Comparison of ENCODE assay signal across 7 cellular contexts in the genomic region with DNA sequence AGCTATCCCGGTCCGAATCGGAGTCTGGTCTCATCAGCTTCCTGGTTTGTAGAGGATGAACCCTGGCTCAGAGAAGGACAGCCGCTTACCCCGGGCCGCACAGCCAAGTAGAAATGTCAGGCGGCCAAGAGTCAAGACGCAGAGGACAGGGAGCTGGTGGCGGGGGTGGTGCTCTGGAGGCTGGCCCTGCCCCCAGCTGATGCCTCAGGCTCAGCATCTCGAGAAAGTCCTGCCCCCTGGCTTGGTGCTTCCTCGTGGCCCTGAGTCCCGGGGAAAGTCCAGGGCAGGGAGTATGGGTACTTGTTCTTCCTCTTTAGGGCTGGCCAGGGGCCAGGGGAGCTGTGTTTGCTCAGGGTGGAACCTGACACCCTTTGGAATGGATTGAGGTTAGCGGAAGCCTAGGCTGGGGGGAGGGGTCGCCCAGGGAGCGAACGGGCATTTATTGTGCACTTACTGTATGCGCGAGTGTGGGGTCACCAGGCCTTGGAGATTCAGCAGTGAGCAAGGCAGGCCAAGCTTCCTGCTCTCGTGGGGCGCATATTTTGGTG. TPM values are rescaled to one million over a fixed set of nuclear protein-coding genes. Genes with fewer than 3 reads are reported as not detected.
DNase-seq lines count a peak whose midpoint lies in the region; ATAC-seq and TF ChIP-seq lines count a peak whose summit lies in the region.

No MANE protein-coding gene starts in this region.

- no peaks in the 10 kb centered on the region for H3K79me2 ChIP-seq in MM.1S (ENCODE audit: low read length)

- H2AFZ ChIP-seq in MM.1S (ENCODE audit: low read length): no peak overlapping the region

- no peaks in the 10 kb centered on the region for H3K9me3 ChIP-seq in RWPE2 (ENCODE audit: severe bottlenecking)
- no peaks in the 10 kb centered on the region for H3K9me3 ChIP-seq in MM.1S (replicated peaks; ENCODE audit: insufficient read depth, low read length)

- peak overlapping the region in 1 of 2 donors; percentile 11 for H3K4me3 Mint-ChIP-seq in stimulated activated naive B cell treated with anti-CD40 and anti-IgM and Interleukin-4, amounts not matched to agents 10 μg/mL and 1 μg/mL and 100 μg/mL, for 72 hours

- H3K4me1 ChIP-seq in RWPE2 (ENCODE audit: insufficient read depth, poor library complexity, severe bottlenecking): peaks cover 6% of the 10 kb centered on the region
- H3K4me1 ChIP-seq in MM.1S (ENCODE audit: low read length): peaks cover 20% of the 10 kb centered on the region

- ATAC-seq in RWPE2 (ENCODE audit: low read depth) (peak; percentile 86), left cardiac atrium (peak; percentile 72 to 75), GM18858 (IDR thresholded peaks at IDR 0.05; ENCODE audit: unreplicated experiment) (no peak)
- peak; percentile 72 to 77 for ATAC-seq in stimulated activated naive B cell treated with anti-CD40 and anti-IgM and Interleukin-4, amounts not matched to agents 10 μg/mL and 1 μg/mL and 100 μg/mL, for 72 hours (replicated peaks)

- H3K36me3 ChIP-seq in RWPE2 (ENCODE audit: low read depth) (no peaks in the 10 kb centered on the region), MM.1S (replicated peaks; ENCODE audit: insufficient read depth, low read length) (no peaks in the 10 kb centered on the region)

- no peaks in the 10 kb centered on the region for H4K20me1 ChIP-seq in MM.1S (ENCODE audit: insufficient read depth, low read length)

- H3K4me1 Mint-ChIP-seq in stimulated activated naive B cell treated with anti-CD40 and anti-IgM and Interleukin-4, amounts not matched to agents 10 μg/mL and 1 μg/mL and 100 μg/mL, for 72 hours: peaks cover 8 to 11% of the 10 kb centered on the region in 2 donors

- no peaks in the 10 kb centered on the region for H3K36me3 Mint-ChIP-seq in stimulated activated naive B cell treated with anti-CD40 and anti-IgM and Interleukin-4, amounts not matched to agents 10 μg/mL and 1 μg/mL and 100 μg/mL, for 72 hours

- H3K9ac ChIP-seq in MM.1S (ENCODE audit: low read length): no peak overlapping the region

- H3K27me3 ChIP-seq in RWPE2 (ENCODE audit: insufficient read depth, poor library complexity, severe bottlenecking): no peaks in the 10 kb centered on the region
- peaks cover 56% of the 10 kb centered on the region for H3K27me3 ChIP-seq in MM.1S (replicated peaks; ENCODE audit: insufficient read depth, low read length)

- TF ChIP-seq CTCF in RWPE2 (IDR thresholded peaks at IDR 0.05; ENCODE audit: poor library complexity, severe bottlenecking) (no peak), MM.1S (IDR thresholded peaks at IDR 0.05; ENCODE audit: low read length) (no peak)

- H3K4me3 ChIP-seq in RWPE2 (ENCODE audit: severe bottlenecking) (no peak overlapping the region), MM.1S (ENCODE audit: low read length) (no peak overlapping the region)

- no peak overlapping the region for H3K4me2 ChIP-seq in MM.1S (ENCODE audit: low read depth, low read length)

- peaks cover 12 to 41% of the 10 kb centered on the region in 2 donors for H3K27me3 Mint-ChIP-seq in stimulated activated naive B cell treated with anti-CD40 and anti-IgM and Interleukin-4, amounts not matched to agents 10 μg/mL and 1 μg/mL and 100 μg/mL, for 72 hours

- H3K27ac Mint-ChIP-seq in stimulated activated naive B cell treated with anti-CD40 and anti-IgM and Interleukin-4, amounts not matched to agents 10 μg/mL and 1 μg/mL and 100 μg/mL, for 72 hours: no peak overlapping the region

- no peaks in the 10 kb centered on the region for H3K9me2 ChIP-seq in MM.1S (replicated peaks; ENCODE audit: insufficient read depth, low read length)

- intact Hi-C loops in left cardiac atrium (cut with DNase I): no loop called here

- H3K9me3 Mint-ChIP-seq in stimulated activated naive B cell treated with anti-CD40 and anti-IgM and Interleukin-4, amounts not matched to agents 10 μg/mL and 1 μg/mL and 100 μg/mL, for 72 hours: no peaks in the 10 kb centered on the region

- H3F3A ChIP-seq in MM.1S (ENCODE audit: insufficient read depth, low read length): peaks cover 9% of the 10 kb centered on the region; the same call in 1 of the 2 replicates

- no peak overlapping the region for H3K27ac ChIP-seq in RWPE2 (ENCODE audit: poor library complexity, severe bottlenecking)
- no peak overlapping the region for H3K27ac ChIP-seq in MM.1S (ENCODE audit: low read length)

- peak; percentile 14 for DNase-seq in LHCN-M2 (ENCODE audit: low read depth)
- peak; percentile 84 for DNase-seq in RWPE2 (ENCODE audit: low spot score)
- DNase-seq in left cardiac atrium: peak; percentile 70
- DNase-seq in stimulated activated naive B cell treated with anti-CD40 and anti-IgM and Interleukin-4, amounts not matched to agents 10 μg/mL and 1 μg/mL and 100 μg/mL, for 72 hours: no peak
- no peak for DNase-seq in MM.1S
- DNase-seq in cerebellum (ENCODE audit: low spot score): no peak

RNA-seq across cellular contexts. Expression of gene TJP3, which starts 2.2 kb away (rescaled TPM):
- total RNA-seq in LHCN-M2 (2014; rRNA removed) (not detected in 2 replicates), left cardiac atrium (under 1 TPM in 1 of 2 donors, not detected in 1; 0.32 TPM), cerebellum (not detected)
- not detected for polyA plus RNA-seq in LHCN-M2 (2012)

RNA-seq across cellular contexts. Expression of gene PIP5K1C, which starts 10.1 kb away (rescaled TPM):
- total RNA-seq in LHCN-M2 (2014; rRNA removed) (26.4 and 29.0 TPM in 2 replicates), left cardiac atrium (10 to 100 TPM; 36.6 to 44.3 TPM), cerebellum (25.2 TPM)
- 25.1 TPM for polyA plus RNA-seq in LHCN-M2 (2012)

RNA-seq across cellular contexts. Expression of gene APBA3, which starts 51.2 kb away (rescaled TPM):
- 19.3 and 28.5 TPM in 2 replicates for total RNA-seq in LHCN-M2 (2014; rRNA removed)
- polyA plus RNA-seq in LHCN-M2 (2012): 10.2 TPM
- total RNA-seq in left cardiac atrium: 10 to 100 TPM; 12.6 to 12.7 TPM
- 17.2 TPM for total RNA-seq in cerebellum

RNA-seq across cellular contexts. Expression of gene MRPL54, which starts 52.1 kb away (rescaled TPM):
- total RNA-seq in LHCN-M2 (2014; rRNA removed) (38.0 and 50.2 TPM in 2 replicates), left cardiac atrium (10 to 100 TPM; 63.6 to 68.9 TPM), cerebellum (10.4 TPM)
- 86.3 TPM for polyA plus RNA-seq in LHCN-M2 (2012)

Comparison
In these comparisons a context has a peak if more than half of its experiments do, and no peak if none do; other contexts are left out.
1. DNase-seq: peak in LHCN-M2 (single experiment), RWPE2 (single experiment) and left cardiac atrium (single experiment); none in stimulated activated naive B cell treated with anti-CD40 and anti-IgM and Interleukin-4, amounts not matched to agents 10 μg/mL and 1 μg/mL and 100 μg/mL, for 72 hours (single experiment), MM.1S (single experiment) and cerebellum (single experiment).